Comparison of ENCODE assay signal across 8 cellular contexts in the genomic region with DNA sequence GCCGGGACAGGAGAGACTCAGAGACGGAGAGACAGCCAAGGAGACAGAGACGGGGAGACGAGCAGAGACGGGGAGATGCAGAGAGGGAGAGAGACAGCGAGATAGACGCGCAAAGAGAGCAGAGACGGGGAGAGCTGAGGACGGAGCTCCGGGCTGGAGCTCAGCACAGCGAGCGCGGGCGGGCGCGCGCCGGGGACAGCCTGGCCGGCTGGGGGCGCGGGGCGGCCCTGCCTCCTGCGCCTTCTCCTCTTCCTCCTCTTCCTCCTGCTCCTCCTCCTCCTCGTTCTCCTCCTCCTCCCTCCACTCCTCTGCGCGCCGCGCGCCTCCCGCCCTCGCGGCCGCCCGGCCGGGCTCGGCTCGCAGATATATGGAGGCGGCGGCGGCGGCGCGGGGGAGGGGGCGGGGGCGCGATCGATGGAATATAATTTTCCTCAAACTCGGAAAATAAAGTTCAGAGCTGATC. TPM values are rescaled to one million over a fixed set of nuclear protein-coding genes. Genes with fewer than 3 reads are reported as not detected.
DNase-seq lines count a peak whose midpoint lies in the region; ATAC-seq, FAIRE-seq and TF ChIP-seq lines count a peak whose summit lies in the region.

Gene ERFL, minus strand, starts transcription at position 229 of the 463 bp plus-strand sequence. CDS start 15,530 bp downstream, outside the sequence.

- H3K79me2 ChIP-seq in astrocyte (ENCODE audit: insufficient read depth, low read length) = no peaks in the 10 kb centered on the region

- H3K4me3 Mint-ChIP-seq in astrocyte (ENCODE audit: unreplicated experiment) (peak within 1 kb of the TSS; percentile 80), memory B cell (peak within 1 kb of the TSS; percentile 90)

- H2AFZ ChIP-seq in astrocyte (ENCODE audit: low read depth, low read length) = peak within 1 kb of the TSS; percentile 69

- in situ Hi-C loops in ACHN (cut with HindIII; ENCODE audit: low pct_ligation_motif_present, low pct_unique_long_range_greater_than_20kb, low sequenced_read_pairs) = no loop called here

- TF ChIP-seq CTCF in GM06990 (IDR thresholded peaks at IDR 0.05; ENCODE audit: insufficient read depth, low read length, poor library complexity, severe bottlenecking) (no peak), astrocyte (IDR thresholded peaks at IDR 0.05; ENCODE audit: insufficient read depth, low read depth, low read length) (no peak)

- H4K20me1 ChIP-seq in astrocyte (ENCODE audit: insufficient read depth, low read length) = peaks cover 20% of the 10 kb centered on the region

- DNase-seq in GM06990 (ENCODE audit: extremely low read depth, insufficient read length) (no peak), LoVo (ENCODE audit: low spot score) (peak; percentile 77), astrocyte (ENCODE audit: low read depth) (no peak), memory B cell (ENCODE audit: low spot score in 2 of 2) (no peak), occipital lobe (lab: John Stamatoyannopoulos, UW) (no peak), ACHN (no peak)

- H3K9me3 Mint-ChIP-seq in astrocyte (ENCODE audit: unreplicated experiment) (peaks cover 7% of the 10 kb centered on the region), memory B cell (no peaks in the 10 kb centered on the region)

- under 1% methylated on average over 49 of the region's 49 CpGs for WGBS in urinary bladder

- ATAC-seq in memory B cell (ENCODE audit: low read depth) (peak; percentile 38), HG03378 (IDR thresholded peaks at IDR 0.05; ENCODE audit: unreplicated experiment) (no peak)

- H3K4me2 ChIP-seq in astrocyte (ENCODE audit: low read length) = peak within 1 kb of the TSS; percentile 89

- H3K27me3 ChIP-seq in GM06990 (replicated peaks; ENCODE audit: control insufficient read depth, insufficient read depth, low read length) (peaks cover 7% of the 10 kb centered on the region), astrocyte (ENCODE audit: insufficient read depth, low read length) (peaks cover 83% of the 10 kb centered on the region)

- H3K27me3 Mint-ChIP-seq in astrocyte (ENCODE audit: low read depth, unreplicated experiment) (peaks cover 38% of the 10 kb centered on the region), memory B cell (peaks cover 9% of the 10 kb centered on the region)

- H3K36me3 Mint-ChIP-seq in astrocyte (ENCODE audit: low read depth, unreplicated experiment) (peaks cover 2% of the 10 kb centered on the region), memory B cell (peaks cover 2% of the 10 kb centered on the region)

- H3K36me3 ChIP-seq in GM06990 (ENCODE audit: control insufficient read depth, insufficient read depth, low read length) (no peaks in the 10 kb centered on the region), astrocyte (ENCODE audit: insufficient read depth, low read length) (no peaks in the 10 kb centered on the region), urinary bladder (ENCODE audit: insufficient read depth) (no peaks in the 10 kb centered on the region)

- H3K9me3 ChIP-seq in astrocyte (ENCODE audit: insufficient read depth, low read depth, low read length) = peaks cover 9% of the 10 kb centered on the region

- H3K4me1 Mint-ChIP-seq in astrocyte (ENCODE audit: low read depth, unreplicated experiment) = peaks cover 7% of the 10 kb centered on the region
- peaks cover 30% of the 10 kb centered on the region for H3K4me1 Mint-ChIP-seq in memory B cell

- no peak within 1 kb of the TSS for H3K27ac ChIP-seq in astrocyte (ENCODE audit: low read depth, low read length)
- no peak within 1 kb of the TSS for H3K27ac ChIP-seq in urinary bladder (ENCODE audit: low read depth)

- no peaks in the 10 kb centered on the region for H3K4me1 ChIP-seq in astrocyte (ENCODE audit: insufficient read depth, low read length)
- peaks cover 2% of the 10 kb centered on the region for H3K4me1 ChIP-seq in urinary bladder (ENCODE audit: insufficient read depth)

- H3K4me3 ChIP-seq in GM06990 (replicated peaks; ENCODE audit: low read depth, low read length) = peak within 1 kb of the TSS; percentile 52
- peak within 1 kb of the TSS; percentile 33 for H3K4me3 ChIP-seq in astrocyte (ENCODE audit: insufficient read depth, low read depth, low read length)
- H3K4me3 ChIP-seq in urinary bladder (ENCODE audit: low read depth, low read length) = peak within 1 kb of the TSS; percentile 42

- H3K27ac Mint-ChIP-seq in astrocyte (ENCODE audit: unreplicated experiment) (no peak within 1 kb of the TSS), memory B cell (peak within 1 kb of the TSS; percentile 60)

- no peak for FAIRE-seq in astrocyte (lab: Jason Lieb, UNC)

- peak within 1 kb of the TSS; percentile 43 for H3K9ac ChIP-seq in astrocyte (ENCODE audit: low read length)

RNA-seq across cellular contexts. Expression of gene ERFL, which starts in this region (rescaled TPM):
- total RNA-seq in astrocyte (0.36 and 0.41 TPM in 2 replicates), urinary bladder (not detected), occipital lobe (not detected)
- 0.19 TPM for polyA plus RNA-seq in urinary bladder
